ENCODE assay signal across 9 cellular contexts in the genomic region with DNA sequence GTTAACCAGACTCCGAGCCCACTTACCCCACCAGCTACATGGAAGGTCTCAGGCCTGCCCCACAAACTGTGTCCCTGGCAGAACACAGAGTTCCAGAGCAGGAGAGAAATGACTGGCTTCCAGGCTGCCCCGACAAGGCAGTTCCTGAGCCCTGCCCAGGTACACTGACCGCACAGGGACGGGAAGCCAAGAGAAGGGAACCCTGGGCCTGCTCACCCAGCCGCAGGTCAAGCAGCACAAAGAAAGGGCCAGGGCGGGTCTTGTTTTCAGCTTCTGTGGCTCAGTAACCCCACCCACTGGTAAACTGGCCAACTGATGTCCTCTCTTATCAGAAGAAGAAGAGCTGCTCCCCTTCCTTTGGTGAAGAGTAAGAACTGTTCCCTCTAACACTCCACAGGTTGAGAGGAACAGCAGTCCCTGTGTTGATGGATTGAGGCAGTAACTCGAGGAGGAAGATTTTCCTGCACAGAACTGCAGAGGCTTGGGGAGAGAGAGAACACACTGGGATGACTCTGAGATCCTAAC.
DNase-seq lines count a peak whose midpoint lies in the region; ATAC-seq, FAIRE-seq and TF ChIP-seq lines count a peak whose summit lies in the region.
"Had no signal": no experiment of that assay in that cellular context is flagged by ENCODE, and none has a peak within 500 bp of the region (broad histone marks: within the 10 kb centered on the region; RNA-seq: fewer than 3 reads in every experiment).

No MANE protein-coding gene starts in this region.

- peak overlapping the region in 1 of 2 experiments; percentile 26; a peak in 2 of 6 replicates for H3K27ac ChIP-seq in A549
- H3K27ac ChIP-seq in layer of hippocampus (ENCODE audit: low read depth, low read length): peak overlapping the region; percentile 72
- H3K27ac ChIP-seq in thyroid gland: peak overlapping the region; percentile 57 to 76 (median 73)
- H3K27ac ChIP-seq: cardiac muscle cell had no signal

- peaks cover 0 to 4% of the 10 kb centered on the region in 2 donors for H3K9me3 Mint-ChIP-seq in activated naive CD4-positive, alpha-beta T cell treated with anti-CD3 and anti-CD28 coated beads, Interleukin-2, amount 50 U/mL, for 72 hours

- H3K36me3 ChIP-seq in thyroid gland: peaks cover 0 to 5% of the 10 kb centered on the region in 2 donors
- H3K36me3 ChIP-seq: cardiac muscle cell had no signal

- peak; percentile 21; the same call in 1 of the 3 replicates for TF ChIP-seq CTCF in A549 (IDR thresholded peaks at IDR 0.05)
- peak in 1 of 6 experiments; percentile 11 for TF ChIP-seq CTCF in thyroid gland (IDR thresholded peaks at IDR 0.05)

- 77% methylated on average over 7 of the region's 7 CpGs for WGBS in A549 (ENCODE audit: missing lambda C conversion rate)
- WGBS in thyroid gland, 2 donors: 71 to 80% methylated on average over 6 to 7 of the region's 7 CpGs

- H3K4me1 ChIP-seq in A549 (peaks cover 35% of the 10 kb centered on the region), thyroid gland (peaks cover 15 to 51% of the 10 kb centered on the region in 2 donors)

- TF ChIP-seq POLR2A in A549 (IDR thresholded peaks at IDR 0.05; ENCODE audit: low read length) (no peak), thyroid gland (IDR thresholded peaks at IDR 0.05) (no peak)

- DNase-seq in A549 (ENCODE audit: low read depth in 1 of 2, low spot score in 1 of 2) (peak in 1 of 2 experiments; percentile 56), thyroid gland (peak; percentile 52 to 62), RKO (ENCODE audit: low spot score) (no peak), NCI-H2171 treated with DMSO at 0.1 percent for 48 hours (lab: John Stamatoyannopoulos, UW) (no peak)
- DNase-seq in activated naive CD4-positive, alpha-beta T cell treated with anti-CD3 and anti-CD28 coated beads, Interleukin-2, amount 50 U/mL, for 72 hours (ENCODE audit: low spot score in 2 of 2): no peak

- peaks cover 20 to 49% of the 10 kb centered on the region in 2 donors for H3K36me3 Mint-ChIP-seq in activated naive CD4-positive, alpha-beta T cell treated with anti-CD3 and anti-CD28 coated beads, Interleukin-2, amount 50 U/mL, for 72 hours

- H3K27me3 ChIP-seq in layer of hippocampus (ENCODE audit: control insufficient read depth, insufficient read depth, low read length) (no peaks in the 10 kb centered on the region), thyroid gland (no peaks in the 10 kb centered on the region)
- H3K27me3 ChIP-seq: cardiac muscle cell had no signal

- H3K9me3 ChIP-seq in A549 (no peaks in the 10 kb centered on the region), thyroid gland (no peaks in the 10 kb centered on the region)

- intact Hi-C loops in thyroid gland (cut with DNase I): no loop called here

- no peak for TF ChIP-seq EP300 in A549 (IDR thresholded peaks at IDR 0.05)

- ATAC-seq in A549 (peak; percentile 55 to 78; a peak in 4 of 6 replicates), GM18907 (IDR thresholded peaks at IDR 0.05; ENCODE audit: unreplicated experiment) (peak; percentile 40), HG03342 (IDR thresholded peaks at IDR 0.05; ENCODE audit: unreplicated experiment) (peak; percentile 42)
- ATAC-seq in activated naive CD4-positive, alpha-beta T cell treated with anti-CD3 and anti-CD28 coated beads, Interleukin-2, amount 50 U/mL, for 72 hours: peak; percentile 4 to 11

- H3K27ac Mint-ChIP-seq in activated naive CD4-positive, alpha-beta T cell treated with anti-CD3 and anti-CD28 coated beads, Interleukin-2, amount 50 U/mL, for 72 hours: peak overlapping the region; percentile 95 to 96

- no peak for FAIRE-seq in A549 (lab: Jason Lieb, UNC)

- no peak overlapping the region for H3K4me3 ChIP-seq in A549
- no peak overlapping the region for H3K4me3 ChIP-seq in thyroid gland (replicated peaks in 1 of 3)
- H3K4me3 ChIP-seq: cardiac muscle cell had no signal

- peak; percentile 26 to 37; a peak in 4 of 5 replicates for TF ChIP-seq RAD21 in A549 (conservative IDR thresholded peaks at IDR 0.05 in 1 of 2, IDR thresholded peaks at IDR 0.05 in 1 of 2)

- CTCF ChIA-PET in A549 (lab: Yijun Ruan, JAX): interaction anchor here (0.6 to 1.9 kb wide), 5 partner anchors 13 to 325 kb away, joined by 3 to 9 read pairs (median 4); no protein-coding TSS in a partner anchor

- POLR2A ChIA-PET in A549 (lab: Yijun Ruan, JAX): no interaction called here

- H3K4me2 ChIP-seq in A549: no peak overlapping the region

TF ChIP-seq in A549, 52 proteins besides CTCF, POLR2A, EP300 and RAD21:
- TF ChIP-seq SREBF2 (IDR thresholded peaks at IDR 0.05): no peak
TF ChIP-seq in A549: peak in this region for 0.

Comparison
In these comparisons a context has a peak if more than half of its experiments do, and no peak if none do; other contexts are left out.
1. ATAC-seq: peak in every context shown above with its lines; median percentile 66 in A549; 42 in HG03342; 40 in GM18907; 8 in activated naive CD4-positive, alpha-beta T cell treated with anti-CD3 and anti-CD28 coated beads, Interleukin-2, amount 50 U/mL, for 72 hours.
2. DNase-seq: peak in thyroid gland (2 of 2); none in activated naive CD4-positive, alpha-beta T cell treated with anti-CD3 and anti-CD28 coated beads, Interleukin-2, amount 50 U/mL, for 72 hours (0 of 2), RKO (single experiment) and NCI-H2171 treated with DMSO at 0.1 percent for 48 hours (single experiment).